9 cellular contexts compared by ENCODE assay signal in genomic region chr15:46897266-46897665, GRCh38.
"Had no signal": no experiment of that assay in that cellular context is flagged by ENCODE, and none has a peak within 500 bp of the region (broad histone marks: within the 10 kb centered on the region; RNA-seq: fewer than 3 reads in every experiment).

No MANE protein-coding gene starts in this region.

- ATAC-seq: GM23338, HCT116 had no signal

- H3K27ac ChIP-seq: GM23248 had no signal

- DNase-seq: GM23248, GOT3, H7, H9, HCEC 1CT, HFFc6 had no signal

- H3K36me3 ChIP-seq: HAP-1 had no signal

- H3K9me3 ChIP-seq: HAP-1 had no signal

- H3K9ac ChIP-seq: GM23248 had no signal

- H2AFZ ChIP-seq: GM23248, GM23338 had no signal

- H3K4me2 ChIP-seq: GM23338 had no signal

- H3K4me3 ChIP-seq: GM23248, GM23338, HAP-1 had no signal

- H3K4me1 ChIP-seq: HAP-1 had no signal
